23 cellular contexts compared by ENCODE assay signal in the genomic region with DNA sequence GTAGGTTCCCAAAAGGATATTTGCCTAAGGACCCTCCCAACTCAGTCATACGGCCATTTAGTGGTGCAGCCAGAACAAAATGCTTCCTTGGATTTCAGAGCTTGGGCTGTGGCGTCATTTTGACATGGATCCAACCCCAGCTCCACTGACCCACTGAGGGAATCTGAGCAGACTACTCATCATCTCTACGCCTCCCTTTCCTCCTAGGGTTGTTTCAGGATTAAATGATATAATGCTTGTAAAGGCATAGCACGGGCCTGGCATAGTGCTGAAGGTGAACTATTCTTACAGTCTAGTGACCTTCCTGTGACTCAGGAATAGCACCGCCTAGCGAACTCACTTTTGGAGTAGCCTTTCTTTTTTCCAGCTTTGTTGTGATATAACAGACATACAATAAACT.
DNase-seq lines count a peak whose midpoint lies in the region; ATAC-seq, FAIRE-seq and TF ChIP-seq lines count a peak whose summit lies in the region.
"Had no signal": no experiment of that assay in that cellular context is flagged by ENCODE, and none has a peak within 500 bp of the region (broad histone marks: within the 10 kb centered on the region; RNA-seq: fewer than 3 reads in every experiment).

No MANE protein-coding gene starts in this region.

- ATAC-seq in HepG2 (no peak), right lobe of liver (no peak), left lung (peak; percentile 49)

- intact Hi-C loops in HepG2 (cut with micrococcal nuclease; ENCODE audit: unreplicated experiment): no loop called here
- intact Hi-C loops in right lobe of liver (cut with DNase I): no loop called here
- intact Hi-C loops in left lung (cut with DNase I): no loop called here
- intact Hi-C loops in Calu3 (cut with micrococcal nuclease; ENCODE audit: unreplicated experiment): no loop called here

- H3K9ac ChIP-seq in HepG2 (ENCODE audit: insufficient read depth, low read depth, low read length): no peak overlapping the region
- H3K9ac ChIP-seq: BLaER1 had no signal

- H3K36me3 ChIP-seq in HepG2 (replicated peaks in 1 of 2; ENCODE audit: control insufficient read depth in 1 of 2, insufficient read depth in 2 of 2, low read length in 2 of 2) (no peaks in the 10 kb centered on the region), right lobe of liver (no peaks in the 10 kb centered on the region), left lung (no peaks in the 10 kb centered on the region)
- H3K36me3 ChIP-seq: BLaER1, esophagus muscularis mucosa, uterus had no signal

- no peaks in the 10 kb centered on the region for H3K27me3 Mint-ChIP-seq in Calu3 (ENCODE audit: unreplicated experiment)
- H3K27me3 Mint-ChIP-seq: central memory CD8-positive, alpha-beta T cell had no signal

- DNase-seq in HepG2 (ENCODE audit: low spot score): no peak
- no peak for DNase-seq in right lobe of liver
- DNase-seq in dedifferentiated amniotic fluid mesenchymal stem cell (ENCODE audit: extremely low spot score): peak; percentile 43
- DNase-seq in left lung: no peak
- DNase-seq in activated CD4-positive, CD25-positive, alpha-beta regulatory T cell (lab: John Stamatoyannopoulos, UW): no peak
- no peak for DNase-seq in NCI-H510A (lab: John Stamatoyannopoulos, UW)
- DNase-seq in HuH-7 (ENCODE audit: low spot score): no peak
- no peak for DNase-seq in Calu3
- DNase-seq: activated CD4-positive, alpha-beta T cell treated with anti-CD3 and anti-CD28 coated beads, Interleukin-2, amount 10 ng/mL, durations not matched to agents 7 days and 5 days; effector memory CD4-positive, alpha-beta T cell; EL; immature natural killer cell; MM.1S; NCI-H1436 treated with DMSO at 0.1 percent for 48 hours; NCI-H2171 treated with DMSO at 0.1 percent for 48 hours; NCI-H69; SIG-M5 had no signal

- CTCF ChIA-PET in HepG2 (lab: Yijun Ruan, JAX; ENCODE audit: low intra/inter-chr PET ratio, low total read pairs): no interaction called here
- CTCF ChIA-PET in Calu3 (lab: Charles Lee): no interaction called here

- H3K9me3 ChIP-seq in HepG2 (ENCODE audit: low read length): no peaks in the 10 kb centered on the region
- no peaks in the 10 kb centered on the region for H3K9me3 ChIP-seq in right lobe of liver
- H3K9me3 ChIP-seq in left lung: no peaks in the 10 kb centered on the region
- H3K9me3 ChIP-seq: BLaER1, esophagus muscularis mucosa, uterus had no signal

- WGBS in HepG2 (ENCODE audit: low lambda C conversion rate): 18% methylated on average over 6 of the region's 6 CpGs
- 68% methylated on average over 5 of the region's 6 CpGs for WGBS in right lobe of liver (ENCODE audit: insufficient coverage, low coverage, low lambda C conversion rate, missing lambda C conversion rate)

- no peak overlapping the region for H3K4me2 ChIP-seq in HepG2 (ENCODE audit: low read depth, low read length)

- no peak overlapping the region for H2AFZ ChIP-seq in HepG2 (ENCODE audit: low read length)

- BruUV-seq in HepG2 (replicated peaks; lab: Mats Ljungman, UMichigan) (no TSS peak), Calu3 (replicated peaks; lab: Mats Ljungman, UMichigan) (no TSS peak)

- H3K4me1 ChIP-seq in HepG2 (ENCODE audit: insufficient read depth, low read length): no peaks in the 10 kb centered on the region
- no peaks in the 10 kb centered on the region for H3K4me1 ChIP-seq in right lobe of liver
- peaks cover 0 to under 1% of the 10 kb centered on the region in 2 donors for H3K4me1 ChIP-seq in left lung

- no peak for FAIRE-seq in HepG2 (lab: Jason Lieb, UNC)

- no peaks in the 10 kb centered on the region for H3K36me3 Mint-ChIP-seq in Calu3 (ENCODE audit: insufficient read depth, unreplicated experiment)
- H3K36me3 Mint-ChIP-seq: immature natural killer cell had no signal

- no peaks in the 10 kb centered on the region for H3K79me2 ChIP-seq in HepG2 (ENCODE audit: insufficient read depth, low read length)

- peaks cover 15% of the 10 kb centered on the region for H3K4me1 Mint-ChIP-seq in Calu3 (ENCODE audit: low read depth, unreplicated experiment)

- no peak overlapping the region for H3K4me3 ChIP-seq in HepG2 (replicated peaks in 1 of 3; ENCODE audit: insufficient read depth in 1 of 3, low read depth in 2 of 3, low read length in 3 of 3)
- no peak overlapping the region for H3K4me3 ChIP-seq in right lobe of liver
- H3K4me3 ChIP-seq in left lung: no peak overlapping the region
- H3K4me3 ChIP-seq: BLaER1, esophagus muscularis mucosa, uterus had no signal

- no peak overlapping the region for H3K27ac Mint-ChIP-seq in Calu3 (ENCODE audit: unreplicated experiment)
- H3K27ac Mint-ChIP-seq: activated CD4-positive, alpha-beta T cell treated with anti-CD3 and anti-CD28 coated beads, Interleukin-2, amount 10 ng/mL, durations not matched to agents 7 days and 5 days; activated T-helper 2 cell treated with anti-CD3 and anti-CD28 coated beads, Interferon-gamma antibody, Interleukin-2, Interleukin-4, amounts not matched to agents 10 μg/mL and 5 μg/mL and 100 μg/mL, durations not matched to agents 14 hours and 24 hours and 36 hours; T-helper 1 cell treated with Interleukin-12 subunit alpha and Interleukin-12 subunit beta and Interleukin-4 antibody, amounts not matched to agents 30 μg/mL and 1 μg/mL, for 36 hours had no signal

- H3K27ac ChIP-seq in HepG2 (ENCODE audit: extremely low read length, insufficient read depth, low read length) (no peak overlapping the region), right lobe of liver (no peak overlapping the region), left lung (no peak overlapping the region)
- H3K27ac ChIP-seq: BLaER1, uterus had no signal

- TF ChIP-seq RAD21 in HepG2 (CRISPR knock-in tag; IDR thresholded peaks at IDR 0.05): no peak

- 0 out of 2 replicates have a peak, but pooled peaks have one; percentile 11 for TF ChIP-seq CTCF in HepG2 (CRISPR knock-in tag; IDR thresholded peaks at IDR 0.05)
- TF ChIP-seq CTCF in right lobe of liver (IDR thresholded peaks at IDR 0.05): no peak
- no peak for TF ChIP-seq CTCF in left lung (IDR thresholded peaks at IDR 0.05)
- no peak for TF ChIP-seq CTCF in Calu3 (IDR thresholded peaks at IDR 0.05; ENCODE audit: unreplicated experiment)

- H3K27me3 ChIP-seq in HepG2 (ENCODE audit: control insufficient read depth in 1 of 2, insufficient read depth in 2 of 2, low read length in 2 of 2): peaks cover 3 to 21% of the 10 kb centered on the region in 2 experiments; a peak in 2 of 5 replicates
- no peaks in the 10 kb centered on the region for H3K27me3 ChIP-seq in right lobe of liver
- H3K27me3 ChIP-seq in left lung: no peaks in the 10 kb centered on the region
- H3K27me3 ChIP-seq: BLaER1, esophagus muscularis mucosa, uterus had no signal

- H3K4me3 Mint-ChIP-seq in Calu3 (ENCODE audit: low read depth, unreplicated experiment): no peak overlapping the region
- H3K4me3 Mint-ChIP-seq: activated CD4-positive, alpha-beta T cell treated with anti-CD3 and anti-CD28 coated beads, Interleukin-2, amount 10 ng/mL, durations not matched to agents 7 days and 5 days; central memory CD8-positive, alpha-beta T cell; T-helper 1 cell treated with Interleukin-12 subunit alpha and Interleukin-12 subunit beta and Interleukin-4 antibody, amounts not matched to agents 30 μg/mL and 1 μg/mL, for 36 hours had no signal

- no peaks in the 10 kb centered on the region for H3K9me3 Mint-ChIP-seq in Calu3 (ENCODE audit: low read depth, unreplicated experiment)
- H3K9me3 Mint-ChIP-seq: activated CD4-positive, alpha-beta T cell treated with anti-CD3 and anti-CD28 coated beads, Interleukin-2, amount 10 ng/mL, durations not matched to agents 7 days and 5 days; activated T-helper 2 cell treated with anti-CD3 and anti-CD28 coated beads, Interferon-gamma antibody, Interleukin-2, Interleukin-4, amounts not matched to agents 10 μg/mL and 5 μg/mL and 100 μg/mL, durations not matched to agents 14 hours and 24 hours and 36 hours; central memory CD8-positive, alpha-beta T cell; immature natural killer cell; T-helper 1 cell treated with Interleukin-12 subunit alpha and Interleukin-12 subunit beta and Interleukin-4 antibody, amounts not matched to agents 30 μg/mL and 1 μg/mL, for 36 hours had no signal

- TF ChIP-seq EP300 in HepG2 (IDR thresholded peaks at IDR 0.05; ENCODE audit: low read depth in 2 of 2, low read length in 2 of 2) (no peak), HepG2 (CRISPR knock-in tag; IDR thresholded peaks at IDR 0.05; ENCODE audit: borderline replicate concordance) (no peak)

- H4K20me1 ChIP-seq in HepG2 (ENCODE audit: insufficient read depth, low read length): no peaks in the 10 kb centered on the region
- H4K20me1 ChIP-seq: BLaER1 had no signal

- in situ Hi-C loops in HepG2 (cut with HindIII; ENCODE audit: extremely low pct_ligation_motif_present, low pct_unique_long_range_greater_than_20kb): no loop called here

- TF ChIP-seq POLR2A in HepG2 (IDR thresholded peaks at IDR 0.05; ENCODE audit: insufficient read depth in 1 of 2, low read depth in 2 of 2, low read length in 2 of 2) (no peak), right lobe of liver (IDR thresholded peaks at IDR 0.05) (no peak)

- POLR2A ChIA-PET in HepG2 (lab: Yijun Ruan, JAX): no interaction called here

TF ChIP-seq in HepG2, 621 proteins besides CTCF, POLR2A, EP300 and RAD21 (continues in another document):
- TF ChIP-seq STAG1 (CRISPR knock-in tag; IDR thresholded peaks at IDR 0.05) (0 out of 2 replicates have a peak, but pooled peaks have one; percentile 8), ZBTB38 (CRISPR knock-in tag; IDR thresholded peaks at IDR 0.05) (no peak), ZNF850 (CRISPR knock-in tag; conservative IDR thresholded peaks at IDR 0.05) (no peak)
